In genomic region chr9:26786571-26786970, GRCh38 we compare ENCODE assay signal across 16 cellular contexts.
"Had no signal": no experiment of that assay in that cellular context is flagged by ENCODE, and none has a peak within 500 bp of the region (broad histone marks: within the 10 kb centered on the region; RNA-seq: fewer than 3 reads in every experiment).

No MANE protein-coding gene starts in this region.

- H3K9me3 ChIP-seq: gastroesophageal sphincter, pancreas, sigmoid colon, stomach, thoracic aorta, upper lobe of right lung had no signal

- H3K27ac Mint-ChIP-seq: activated CD4-positive, alpha-beta memory T cell treated with anti-CD3 and anti-CD28 coated beads for 36 hours; activated CD8-positive, alpha-beta memory T cell treated with anti-CD3 and anti-CD28 coated beads, Interleukin-2, amount 10 ng/mL, durations not matched to agents 7 days and 5 days; activated naive CD4-positive, alpha-beta T cell treated with anti-CD3 and anti-CD28 coated beads, Interleukin-2, amount 10 ng/mL, durations not matched to agents 7 days and 5 days; activated T-helper 2 cell treated with anti-CD3 and anti-CD28 coated beads, Interferon-gamma antibody, Interleukin-2, Interleukin-4, amounts not matched to agents 10 μg/mL and 5 μg/mL and 100 μg/mL, durations not matched to agents 14 hours and 24 hours and 36 hours; naive thymus-derived CD4-positive, alpha-beta T cell had no signal

- H3K4me3 Mint-ChIP-seq: activated CD4-positive, alpha-beta memory T cell treated with anti-CD3 and anti-CD28 coated beads for 36 hours; activated CD8-positive, alpha-beta memory T cell treated with anti-CD3 and anti-CD28 coated beads, Interleukin-2, amount 10 ng/mL, durations not matched to agents 7 days and 5 days; activated naive CD4-positive, alpha-beta T cell treated with anti-CD3 and anti-CD28 coated beads, Interleukin-2, amount 10 ng/mL, durations not matched to agents 7 days and 5 days; naive thymus-derived CD4-positive, alpha-beta T cell had no signal

- H3K27me3 Mint-ChIP-seq: activated CD8-positive, alpha-beta memory T cell treated with anti-CD3 and anti-CD28 coated beads, Interleukin-2, amount 10 ng/mL, durations not matched to agents 7 days and 5 days; activated naive CD4-positive, alpha-beta T cell treated with anti-CD3 and anti-CD28 coated beads, Interleukin-2, amount 10 ng/mL, durations not matched to agents 7 days and 5 days had no signal

- DNase-seq: activated CD4-positive, alpha-beta memory T cell treated with anti-CD3 and anti-CD28 coated beads for 36 hours; activated CD8-positive, alpha-beta memory T cell treated with anti-CD3 and anti-CD28 coated beads, Interleukin-2, amount 10 ng/mL, durations not matched to agents 7 days and 5 days; activated naive CD4-positive, alpha-beta T cell treated with anti-CD3 and anti-CD28 coated beads, Interleukin-2, amount 10 ng/mL, durations not matched to agents 7 days and 5 days; activated T-cell treated with anti-CD3 and anti-CD28 coated beads, Interleukin-2, amount 50 U/mL, for 1 hour; naive thymus-derived CD4-positive, alpha-beta T cell; pancreas; sigmoid colon; stimulated activated CD4-positive, alpha-beta T cell treated with anti-CD3 and anti-CD28 coated beads, Interleukin-1b, Interleukin-23, amount 100 ng/mL, for 48 hours; stomach; upper lobe of right lung had no signal

- H3K27me3 ChIP-seq: gastroesophageal sphincter, hepatocyte, pancreas, sigmoid colon, stomach, upper lobe of right lung had no signal

- H3K79me2 ChIP-seq: hepatocyte had no signal

- H3K4me2 ChIP-seq: hepatocyte had no signal

- H3K4me3 ChIP-seq: gastroesophageal sphincter, hepatocyte, pancreas, sigmoid colon, stomach, thoracic aorta, upper lobe of right lung had no signal

- H3K9me3 Mint-ChIP-seq: activated CD4-positive, alpha-beta memory T cell treated with anti-CD3 and anti-CD28 coated beads for 36 hours; activated naive CD4-positive, alpha-beta T cell treated with anti-CD3 and anti-CD28 coated beads, Interleukin-2, amount 10 ng/mL, durations not matched to agents 7 days and 5 days; activated T-helper 2 cell treated with anti-CD3 and anti-CD28 coated beads, Interferon-gamma antibody, Interleukin-2, Interleukin-4, amounts not matched to agents 10 μg/mL and 5 μg/mL and 100 μg/mL, durations not matched to agents 14 hours and 24 hours and 36 hours; naive thymus-derived CD4-positive, alpha-beta T cell had no signal

- H3K27ac ChIP-seq: epithelial cell of prostate, gastroesophageal sphincter, hepatocyte, pancreas, sigmoid colon, stomach, thoracic aorta, upper lobe of right lung had no signal

- H3K4me1 Mint-ChIP-seq: activated CD8-positive, alpha-beta memory T cell treated with anti-CD3 and anti-CD28 coated beads, Interleukin-2, amount 10 ng/mL, durations not matched to agents 7 days and 5 days; activated naive CD4-positive, alpha-beta T cell treated with anti-CD3 and anti-CD28 coated beads, Interleukin-2, amount 10 ng/mL, durations not matched to agents 7 days and 5 days; naive thymus-derived CD4-positive, alpha-beta T cell had no signal

- H3K4me1 ChIP-seq: pancreas, sigmoid colon, stomach, upper lobe of right lung had no signal

- H2AFZ ChIP-seq: hepatocyte had no signal

- H3K36me3 ChIP-seq: gastroesophageal sphincter, pancreas, sigmoid colon, stomach, thoracic aorta, upper lobe of right lung had no signal

- H3K36me3 Mint-ChIP-seq: activated CD4-positive, alpha-beta memory T cell treated with anti-CD3 and anti-CD28 coated beads for 36 hours; activated CD8-positive, alpha-beta memory T cell treated with anti-CD3 and anti-CD28 coated beads, Interleukin-2, amount 10 ng/mL, durations not matched to agents 7 days and 5 days; activated naive CD4-positive, alpha-beta T cell treated with anti-CD3 and anti-CD28 coated beads, Interleukin-2, amount 10 ng/mL, durations not matched to agents 7 days and 5 days; naive thymus-derived CD4-positive, alpha-beta T cell had no signal

- ATAC-seq: activated CD8-positive, alpha-beta memory T cell treated with anti-CD3 and anti-CD28 coated beads, Interleukin-2, amount 10 ng/mL, durations not matched to agents 7 days and 5 days; gastroesophageal sphincter; left lobe of liver; naive thymus-derived CD4-positive, alpha-beta T cell; pancreas; upper lobe of right lung had no signal
